Comparison of ENCODE assay signal across 10 cellular contexts in the genomic region with DNA sequence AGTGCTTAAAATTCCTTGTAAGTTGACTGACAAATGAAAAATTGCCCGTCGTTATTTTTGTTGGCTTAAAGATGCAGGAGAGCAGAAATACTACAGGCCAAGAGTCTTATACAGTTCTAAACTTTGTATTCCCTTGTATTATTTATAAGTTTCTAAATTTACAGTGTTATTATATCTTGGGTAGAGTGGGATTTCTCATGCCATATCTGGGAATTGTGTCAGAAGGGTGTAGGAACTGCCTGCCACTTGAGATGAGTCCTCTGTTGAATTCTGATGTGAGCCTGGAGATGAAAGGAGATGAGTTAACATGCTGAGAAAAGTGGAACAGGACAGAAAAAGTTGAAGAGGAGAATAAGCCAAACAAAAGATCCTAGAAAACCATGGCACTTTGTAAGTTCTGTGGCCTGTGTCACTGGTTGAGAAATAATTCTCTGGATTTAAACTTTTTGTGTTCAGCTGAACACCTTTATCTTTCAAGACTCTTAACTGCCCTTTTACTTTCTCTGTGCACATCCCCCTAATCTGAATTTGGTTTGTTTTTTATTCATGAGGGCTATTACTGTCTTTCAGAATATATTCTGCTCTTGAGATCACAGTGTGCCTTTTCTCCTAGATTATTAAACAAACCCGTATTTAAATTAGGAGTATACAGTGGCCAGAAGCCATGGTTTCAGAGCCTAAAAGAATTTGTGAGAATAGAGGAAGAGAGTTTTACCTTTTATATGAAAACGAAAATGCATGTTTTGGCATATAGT. TPM values are rescaled to one million over a fixed set of nuclear protein-coding genes. Genes with fewer than 3 reads are reported as not detected.
A peak's percentile ranks its signal among the peaks of the same experiment; 100 is the strongest.
DNase-seq lines count a peak whose midpoint lies in the region; ATAC-seq and TF ChIP-seq lines count a peak whose summit lies in the region.
"Had no signal": no experiment of that assay in that cellular context is flagged by ENCODE, and none has a peak within 500 bp of the region (broad histone marks: within the 10 kb centered on the region; RNA-seq: fewer than 3 reads in every experiment).

No MANE protein-coding gene starts in this region.

- H3K4me3 ChIP-seq in left ventricle myocardium inferior (peak overlapping the region; percentile 87), aorta (ENCODE audit: low read length in 2 of 2) (peak overlapping the region; percentile 54 to 77)

- no peak for TF ChIP-seq CTCF in left ventricle myocardium inferior (IDR thresholded peaks at IDR 0.05; ENCODE audit: borderline replicate concordance)
- TF ChIP-seq CTCF in MCF 10A (IDR thresholded peaks at IDR 0.05; ENCODE audit: unreplicated experiment): no peak

- peaks cover 67% of the 10 kb centered on the region for H3K4me1 ChIP-seq in left ventricle myocardium inferior
- peaks cover 8 to 13% of the 10 kb centered on the region in 2 donors for H3K4me1 ChIP-seq in aorta (ENCODE audit: control insufficient read depth in 1 of 2, insufficient read depth in 2 of 2, low read length in 2 of 2)

- H3K27ac ChIP-seq in left ventricle myocardium inferior (replicated peaks) (peak overlapping the region; percentile 98), aorta (ENCODE audit: low read depth in 1 of 2, low read length in 2 of 2) (peak overlapping the region; percentile 15 to 35)

- no peaks in the 10 kb centered on the region for H3K27me3 ChIP-seq in left ventricle myocardium inferior (ENCODE audit: low read depth)
- H3K27me3 ChIP-seq in aorta (ENCODE audit: control insufficient read depth in 1 of 2, insufficient read depth in 2 of 2, low read length in 1 of 2): no peaks in the 10 kb centered on the region

- H3K4me1 Mint-ChIP-seq in MCF 10A (ENCODE audit: insufficient read depth, unreplicated experiment): peaks cover 33% of the 10 kb centered on the region

- BruUV-seq in MCF 10A (replicated peaks; lab: Mats Ljungman, UMichigan): TSS peak; percentile 35

- POLR2A ChIA-PET in MCF 10A (lab: Yijun Ruan, JAX): interaction anchor here (0.6 to 7.2 kb wide), 15 partner anchors 10 to 1251 kb away, joined by 3 to 82 read pairs (median 4); a partner anchor contains a TSS

- no peak overlapping the region for H3K4me3 Mint-ChIP-seq in MCF 10A (ENCODE audit: unreplicated experiment)
- H3K4me3 Mint-ChIP-seq: naive B cell, type B pancreatic cell had no signal

- H3K27me3 Mint-ChIP-seq in MCF 10A (ENCODE audit: insufficient read depth, unreplicated experiment): no peaks in the 10 kb centered on the region
- H3K27me3 Mint-ChIP-seq: naive B cell had no signal

- H3K36me3 Mint-ChIP-seq in MCF 10A (ENCODE audit: insufficient read depth, unreplicated experiment): peaks cover 18% of the 10 kb centered on the region

- H3K9me3 ChIP-seq in left ventricle myocardium inferior (replicated peaks) (no peaks in the 10 kb centered on the region), aorta (ENCODE audit: control insufficient read depth, low read length) (no peaks in the 10 kb centered on the region)

- peaks cover 3% of the 10 kb centered on the region for H3K36me3 ChIP-seq in left ventricle myocardium inferior
- no peaks in the 10 kb centered on the region for H3K36me3 ChIP-seq in aorta (ENCODE audit: control insufficient read depth in 1 of 2, insufficient read depth in 2 of 2, low read length in 1 of 2)

- H3K27ac Mint-ChIP-seq in MCF 10A (ENCODE audit: low read depth, unreplicated experiment): no peak overlapping the region
- H3K27ac Mint-ChIP-seq: naive B cell, type B pancreatic cell had no signal

- DNase-seq in left ventricle myocardium inferior (no peak), cardiac septum (ENCODE audit: low spot score) (no peak), MCF 10A (ENCODE audit: unreplicated experiment) (peak; percentile 43), medulla oblongata (ENCODE audit: extremely low spot score) (peak; percentile 37), aorta (no peak), kidney tubule cell (ENCODE audit: low spot score) (no peak), NCI-H524 treated with DMSO at 0.1 percent for 48 hours (lab: John Stamatoyannopoulos, UW) (no peak)
- DNase-seq: naive B cell had no signal

- no peaks in the 10 kb centered on the region for H3K9me3 Mint-ChIP-seq in MCF 10A (ENCODE audit: unreplicated experiment)

- 6% methylated on average over 4 of the region's 4 CpGs for WGBS in aorta, 2 donors

- CTCF ChIA-PET in MCF 10A (lab: Yijun Ruan, JAX): interaction anchor here (1.0 to 1.4 kb wide), 6 partner anchors 19 to 419 kb away, joined by 3 to 16 read pairs (median 4); no protein-coding TSS in a partner anchor

- ATAC-seq in aorta (ENCODE audit: low FRiP score): no peak
- no peak for ATAC-seq in HG02870 (IDR thresholded peaks at IDR 0.05; ENCODE audit: unreplicated experiment)

- intact Hi-C loops in left ventricle myocardium inferior (cut with micrococcal nuclease) (no loop called here), cardiac septum (cut with DNase I) (loop anchor here (5.0 to 10.0 kb wide), 3 partner anchors 78 to 607 kb away; a partner anchor contains a TSS), MCF 10A (cut with micrococcal nuclease) (loop anchor here (5.0 to 10.0 kb wide), 2 partner anchors 123 to 380 kb away; no protein-coding TSS in a partner anchor), aorta (cut with DNase I) (loop anchor here (5.0 to 10.0 kb wide), 3 partner anchors 143 to 202 kb away; a partner anchor contains a TSS)

RNA-seq across cellular contexts. Expression of a gene that starts 1.5 kb away (rescaled TPM):
- 22.3 TPM for total RNA-seq in left ventricle myocardium inferior
- 23.0 TPM for total RNA-seq in cardiac septum
- 99.0 and 101 TPM in 2 replicates for total RNA-seq in MCF 10A (2022)
- total RNA-seq in aorta: 10 to 100 TPM; 35.4 to 38.4 TPM
- polyA plus RNA-seq in aorta: 10 to 100 TPM; 14.4 to 26.5 TPM

Comparison
In these comparisons a context has a peak if more than half of its experiments do, and no peak if none do; other contexts are left out.
1. DNase-seq: peak in MCF 10A (single experiment) and medulla oblongata (single experiment); none in left ventricle myocardium inferior (single experiment), cardiac septum (single experiment), aorta (0 of 2), kidney tubule cell (single experiment) and NCI-H524 treated with DMSO at 0.1 percent for 48 hours (single experiment).